14 cellular contexts compared by ENCODE assay signal in genomic region chr7:69781412-69781846, GRCh38.
DNase-seq lines count a peak whose midpoint lies in the region; ATAC-seq and TF ChIP-seq lines count a peak whose summit lies in the region.
"Had no signal": no experiment of that assay in that cellular context is flagged by ENCODE, and none has a peak within 500 bp of the region (broad histone marks: within the 10 kb centered on the region; RNA-seq: fewer than 3 reads in every experiment).

No MANE protein-coding gene starts in this region.

- H3K27me3 ChIP-seq in mesenchymal stem cell (ENCODE audit: control insufficient read depth in 1 of 2, insufficient read depth in 1 of 2, low read length in 2 of 2): no peaks in the 10 kb centered on the region
- no peaks in the 10 kb centered on the region for H3K27me3 ChIP-seq in aorta (ENCODE audit: control insufficient read depth in 1 of 2, insufficient read depth in 2 of 2, low read length in 1 of 2)

- H3K79me1 ChIP-seq in mesenchymal stem cell (replicated peaks; ENCODE audit: low read length, poor library complexity, severe bottlenecking): peaks cover 38% of the 10 kb centered on the region

- H2AFZ ChIP-seq in mesenchymal stem cell (ENCODE audit: low read depth, low read length): no peak overlapping the region

- peak overlapping the region; percentile 4 for H3K9ac ChIP-seq in mesenchymal stem cell (ENCODE audit: low read length)

- in situ Hi-C loops in T47D (cut with HindIII; ENCODE audit: low pct_unique_long_range_greater_than_20kb, low sequenced_read_pairs): no loop called here
- in situ Hi-C loops in astrocyte of the spinal cord (cut with HindIII; ENCODE audit: low sequenced_read_pairs): no loop called here
- in situ Hi-C loops in KBM-7 (cut with MboI; ENCODE audit: low pct_unique_long_range_greater_than_20kb, low sequenced_read_pairs): no loop called here

- no peaks in the 10 kb centered on the region for H3K9me3 ChIP-seq in mesenchymal stem cell (ENCODE audit: control insufficient read depth, low read length)
- H3K9me3 ChIP-seq in aorta (ENCODE audit: control insufficient read depth, low read length): no peaks in the 10 kb centered on the region

- no TSS peak for BruUV-seq in MCF 10A (replicated peaks; lab: Mats Ljungman, UMichigan)

- no peaks in the 10 kb centered on the region for H3K27me3 Mint-ChIP-seq in MCF 10A (ENCODE audit: insufficient read depth, unreplicated experiment)
- H3K27me3 Mint-ChIP-seq: B cell had no signal

- TF ChIP-seq CTCF in MCF 10A (IDR thresholded peaks at IDR 0.05; ENCODE audit: unreplicated experiment) (no peak), astrocyte of the spinal cord (IDR thresholded peaks at IDR 0.05; ENCODE audit: low read depth, low read length) (no peak)

- no peak overlapping the region for H4K91ac ChIP-seq in mesenchymal stem cell (ENCODE audit: low read length)

- H3K4ac ChIP-seq in mesenchymal stem cell (ENCODE audit: low read depth in 1 of 2, low read length in 2 of 2): no peak overlapping the region

- H2AK5ac ChIP-seq in mesenchymal stem cell (ENCODE audit: low read length, severe bottlenecking): no peak overlapping the region

- peak; percentile 80 for ATAC-seq in aorta (ENCODE audit: low FRiP score)
- ATAC-seq in GM19351 (IDR thresholded peaks at IDR 0.05; ENCODE audit: unreplicated experiment): no peak
- ATAC-seq: left colon, Panc1 had no signal

- H2BK12ac ChIP-seq in mesenchymal stem cell (ENCODE audit: low read length in 2 of 2): no peak overlapping the region

- DNase-seq in T47D (ENCODE audit: low read depth in 1 of 2, low spot score in 1 of 2) (peak; percentile 28 to 82), MCF 10A (ENCODE audit: unreplicated experiment) (no peak), astrocyte of the spinal cord (ENCODE audit: low read depth, low spot score) (peak; percentile 24), mesenchymal stem cell (no peak), aorta (peak in 1 of 2 donors; percentile 47), EL (no peak), KBM-7 (no peak)
- DNase-seq: activated T-cell treated with anti-CD3 and anti-CD28 coated beads for 4 hours, HCEC 1CT, left colon, posterior cingulate gyrus had no signal

- 17% methylated on average over 3 of the region's 3 CpGs for WGBS in mesenchymal stem cell
- WGBS in aorta, 2 donors: 0 to 4% methylated on average over 3 of the region's 3 CpGs

- H3K36me3 ChIP-seq in mesenchymal stem cell (ENCODE audit: control insufficient read depth in 1 of 2, insufficient read depth in 2 of 2, low read depth in 1 of 2, low read length in 2 of 2): no peaks in the 10 kb centered on the region
- no peaks in the 10 kb centered on the region for H3K36me3 ChIP-seq in aorta (ENCODE audit: control insufficient read depth in 1 of 2, insufficient read depth in 2 of 2, low read length in 1 of 2)

- H3K4me1 ChIP-seq in mesenchymal stem cell (ENCODE audit: control insufficient read depth, insufficient read depth, low read depth, low read length) (peaks cover 2% of the 10 kb centered on the region), aorta (ENCODE audit: control insufficient read depth in 1 of 2, insufficient read depth in 2 of 2, low read length in 2 of 2) (peaks cover 2 to 5% of the 10 kb centered on the region in 2 donors)

- H3K4me1 Mint-ChIP-seq in MCF 10A (ENCODE audit: insufficient read depth, unreplicated experiment): no peaks in the 10 kb centered on the region
- H3K4me1 Mint-ChIP-seq: B cell had no signal

- no peak overlapping the region for H3K14ac ChIP-seq in mesenchymal stem cell (ENCODE audit: low read length in 2 of 2)

- H3K36me3 Mint-ChIP-seq in MCF 10A (ENCODE audit: insufficient read depth, unreplicated experiment): no peaks in the 10 kb centered on the region

- no peak overlapping the region for H2BK15ac ChIP-seq in mesenchymal stem cell (ENCODE audit: low read depth, poor library complexity, severe bottlenecking)

- no peak overlapping the region for H3K4me2 ChIP-seq in mesenchymal stem cell (ENCODE audit: low read length, poor library complexity, severe bottlenecking)

- intact Hi-C loops in MCF 10A (cut with micrococcal nuclease) (no loop called here), aorta (cut with DNase I) (no loop called here)

- H3K4me3 ChIP-seq in astrocyte of the spinal cord (ENCODE audit: low read depth, low read length) (no peak overlapping the region), mesenchymal stem cell (ENCODE audit: insufficient read depth in 1 of 2, low read depth in 1 of 2, low read length in 2 of 2) (peak overlapping the region in 1 of 2 experiments; percentile 3), aorta (ENCODE audit: low read length in 2 of 2) (no peak overlapping the region)

- H4K8ac ChIP-seq in mesenchymal stem cell (ENCODE audit: low read length): no peak overlapping the region

- H2BK120ac ChIP-seq in mesenchymal stem cell (ENCODE audit: low read depth, low read length): no peak overlapping the region

- no peak overlapping the region for H3K27ac Mint-ChIP-seq in MCF 10A (ENCODE audit: low read depth, unreplicated experiment)
- H3K27ac Mint-ChIP-seq: B cell had no signal

- no peak overlapping the region for H2BK5ac ChIP-seq in mesenchymal stem cell (ENCODE audit: low read depth, low read length, poor library complexity, severe bottlenecking)

- CTCF ChIA-PET in MCF 10A (lab: Yijun Ruan, JAX): no interaction called here

- H3K23ac ChIP-seq in mesenchymal stem cell (ENCODE audit: low read length in 2 of 2): no peak overlapping the region

- H3K4me3 Mint-ChIP-seq in MCF 10A (ENCODE audit: unreplicated experiment): no peak overlapping the region
- H3K4me3 Mint-ChIP-seq: B cell had no signal

- peaks cover 16% of the 10 kb centered on the region for H3K9me3 Mint-ChIP-seq in MCF 10A (ENCODE audit: unreplicated experiment)

- POLR2A ChIA-PET in MCF 10A (lab: Yijun Ruan, JAX): no interaction called here

- H3K27ac ChIP-seq in mesenchymal stem cell (ENCODE audit: low read length, poor library complexity, severe bottlenecking) (no peak overlapping the region), aorta (ENCODE audit: low read depth in 1 of 2, low read length in 2 of 2) (no peak overlapping the region)

- H3K18ac ChIP-seq in mesenchymal stem cell (ENCODE audit: low read depth in 1 of 2, low read length in 2 of 2): no peak overlapping the region

Comparison
In these comparisons a context has a peak if more than half of its experiments do, and no peak if none do; other contexts are left out.
1. DNase-seq: peak in T47D (2 of 2) and astrocyte of the spinal cord (single experiment); none in MCF 10A (single experiment), mesenchymal stem cell (single experiment), EL (single experiment) and KBM-7 (single experiment).